ENCODE assay signal across 13 cellular contexts in genomic region chrX:30957753-30958152, GRCh38.
DNase-seq lines count a peak whose midpoint lies in the region; ATAC-seq and TF ChIP-seq lines count a peak whose summit lies in the region.
"Had no signal": no experiment of that assay in that cellular context is flagged by ENCODE, and none has a peak within 500 bp of the region (broad histone marks: within the 10 kb centered on the region; RNA-seq: fewer than 3 reads in every experiment).

No MANE protein-coding gene starts in this region.

- no peaks in the 10 kb centered on the region for H3K4me1 ChIP-seq in RWPE2 (ENCODE audit: insufficient read depth, poor library complexity, severe bottlenecking)
- no peaks in the 10 kb centered on the region for H3K4me1 ChIP-seq in gastrocnemius medialis
- H3K4me1 ChIP-seq: right atrium auricular region had no signal

- H3K4me3 Mint-ChIP-seq in effector memory CD8-positive, alpha-beta T cell: no peak overlapping the region
- H3K4me3 Mint-ChIP-seq: activated naive CD8-positive, alpha-beta T cell treated with anti-CD3 and anti-CD28 coated beads, Interleukin-2, amount 10 ng/mL, durations not matched to agents 7 days and 5 days had no signal

- no peak for TF ChIP-seq CTCF in RWPE2 (IDR thresholded peaks at IDR 0.05; ENCODE audit: poor library complexity, severe bottlenecking)
- no peak for TF ChIP-seq CTCF in fibroblast of the aortic adventitia (IDR thresholded peaks at IDR 0.05; ENCODE audit: insufficient read depth, low read length)
- TF ChIP-seq CTCF in gastrocnemius medialis (IDR thresholded peaks at IDR 0.05 in 4 of 5, conservative IDR thresholded peaks at IDR 0.05 in 1 of 5): no peak

- no peak overlapping the region for H3K27ac Mint-ChIP-seq in effector memory CD8-positive, alpha-beta T cell
- H3K27ac Mint-ChIP-seq: activated naive CD8-positive, alpha-beta T cell treated with anti-CD3 and anti-CD28 coated beads, Interleukin-2, amount 10 ng/mL, durations not matched to agents 7 days and 5 days had no signal

- ATAC-seq in RWPE2 (ENCODE audit: low read depth): peak; percentile 35; the same call in 1 of the 3 replicates
- ATAC-seq in gastrocnemius medialis: peak; percentile 44 to 65
- no peak for ATAC-seq in effector memory CD8-positive, alpha-beta T cell (replicated peaks)
- ATAC-seq in GM21381 (IDR thresholded peaks at IDR 0.05; ENCODE audit: unreplicated experiment): no peak

- H3K36me3 Mint-ChIP-seq in effector memory CD8-positive, alpha-beta T cell (ENCODE audit: insufficient read depth): no peaks in the 10 kb centered on the region
- H3K36me3 Mint-ChIP-seq: activated naive CD8-positive, alpha-beta T cell treated with anti-CD3 and anti-CD28 coated beads, Interleukin-2, amount 10 ng/mL, durations not matched to agents 7 days and 5 days had no signal

- H3K36me3 ChIP-seq in RWPE2 (ENCODE audit: low read depth) (no peaks in the 10 kb centered on the region), gastrocnemius medialis (no peaks in the 10 kb centered on the region)
- H3K36me3 ChIP-seq: right atrium auricular region had no signal

- no peak for TF ChIP-seq POLR2A in gastrocnemius medialis (IDR thresholded peaks at IDR 0.05)

- no peaks in the 10 kb centered on the region for H3K27me3 Mint-ChIP-seq in effector memory CD8-positive, alpha-beta T cell
- H3K27me3 Mint-ChIP-seq: activated naive CD8-positive, alpha-beta T cell treated with anti-CD3 and anti-CD28 coated beads, Interleukin-2, amount 10 ng/mL, durations not matched to agents 7 days and 5 days had no signal

- intact Hi-C loops in gastrocnemius medialis (cut with DNase I; ENCODE audit: low total_unique reads): no loop called here

- peak; percentile 17 for DNase-seq in HCEC 1CT
- no peak for DNase-seq in RWPE2 (ENCODE audit: low spot score)
- peak; percentile 46 for DNase-seq in fibroblast of the aortic adventitia (ENCODE audit: low read depth)
- DNase-seq in gastrocnemius medialis: peak in 1 of 2 donors; percentile 12
- DNase-seq in NCI-H82 (lab: John Stamatoyannopoulos, UW): no peak
- no peak for DNase-seq in effector memory CD8-positive, alpha-beta T cell
- DNase-seq: activated CD8-positive, alpha-beta memory T cell treated with anti-CD3 and anti-CD28 coated beads, Interleukin-2, amount 50 U/mL, for 48 hours; activated naive CD8-positive, alpha-beta T cell treated with anti-CD3 and anti-CD28 coated beads, Interleukin-2, amount 10 ng/mL, durations not matched to agents 7 days and 5 days; effector CD4-positive, alpha-beta T cell; Karpas-422; SHP77 had no signal

- H3K27me3 ChIP-seq in RWPE2 (ENCODE audit: insufficient read depth, poor library complexity, severe bottlenecking) (no peaks in the 10 kb centered on the region), gastrocnemius medialis (no peaks in the 10 kb centered on the region)
- H3K27me3 ChIP-seq: right atrium auricular region had no signal

- H3K4me3 ChIP-seq in RWPE2 (ENCODE audit: severe bottlenecking) (no peak overlapping the region), fibroblast of the aortic adventitia (ENCODE audit: low read depth, low read length) (no peak overlapping the region), gastrocnemius medialis (no peak overlapping the region)
- H3K4me3 ChIP-seq: right atrium auricular region had no signal

- H3K9me3 ChIP-seq in RWPE2 (ENCODE audit: severe bottlenecking): no peaks in the 10 kb centered on the region
- H3K9me3 ChIP-seq in gastrocnemius medialis: no peaks in the 10 kb centered on the region
- H3K9me3 ChIP-seq: right atrium auricular region had no signal

- no peak overlapping the region for H3K27ac ChIP-seq in RWPE2 (ENCODE audit: poor library complexity, severe bottlenecking)
- no peak overlapping the region for H3K27ac ChIP-seq in gastrocnemius medialis
- H3K27ac ChIP-seq: right atrium auricular region had no signal

- H3K4me1 Mint-ChIP-seq in effector memory CD8-positive, alpha-beta T cell (ENCODE audit: low read depth in 2 of 2): no peaks in the 10 kb centered on the region
- H3K4me1 Mint-ChIP-seq: activated naive CD8-positive, alpha-beta T cell treated with anti-CD3 and anti-CD28 coated beads, Interleukin-2, amount 10 ng/mL, durations not matched to agents 7 days and 5 days had no signal

- in situ Hi-C loops in gastrocnemius medialis (cut with MboI; ENCODE audit: low sequenced_read_pairs in 4 of 4): no loop called here

- no peaks in the 10 kb centered on the region for H3K9me3 Mint-ChIP-seq in effector memory CD8-positive, alpha-beta T cell
- H3K9me3 Mint-ChIP-seq: activated naive CD8-positive, alpha-beta T cell treated with anti-CD3 and anti-CD28 coated beads, Interleukin-2, amount 10 ng/mL, durations not matched to agents 7 days and 5 days had no signal

Comparison
In these comparisons a context has a peak if more than half of its experiments do, and no peak if none do; other contexts are left out.
1. DNase-seq: peak in HCEC 1CT (single experiment) and fibroblast of the aortic adventitia (single experiment); none in RWPE2 (single experiment), NCI-H82 (single experiment) and effector memory CD8-positive, alpha-beta T cell (0 of 3).
2. ATAC-seq: peak in RWPE2 (single experiment) and gastrocnemius medialis (2 of 2); none in effector memory CD8-positive, alpha-beta T cell (single experiment) and GM21381 (single experiment).